ENCODE assay signal across 15 cellular contexts in the genomic region with DNA sequence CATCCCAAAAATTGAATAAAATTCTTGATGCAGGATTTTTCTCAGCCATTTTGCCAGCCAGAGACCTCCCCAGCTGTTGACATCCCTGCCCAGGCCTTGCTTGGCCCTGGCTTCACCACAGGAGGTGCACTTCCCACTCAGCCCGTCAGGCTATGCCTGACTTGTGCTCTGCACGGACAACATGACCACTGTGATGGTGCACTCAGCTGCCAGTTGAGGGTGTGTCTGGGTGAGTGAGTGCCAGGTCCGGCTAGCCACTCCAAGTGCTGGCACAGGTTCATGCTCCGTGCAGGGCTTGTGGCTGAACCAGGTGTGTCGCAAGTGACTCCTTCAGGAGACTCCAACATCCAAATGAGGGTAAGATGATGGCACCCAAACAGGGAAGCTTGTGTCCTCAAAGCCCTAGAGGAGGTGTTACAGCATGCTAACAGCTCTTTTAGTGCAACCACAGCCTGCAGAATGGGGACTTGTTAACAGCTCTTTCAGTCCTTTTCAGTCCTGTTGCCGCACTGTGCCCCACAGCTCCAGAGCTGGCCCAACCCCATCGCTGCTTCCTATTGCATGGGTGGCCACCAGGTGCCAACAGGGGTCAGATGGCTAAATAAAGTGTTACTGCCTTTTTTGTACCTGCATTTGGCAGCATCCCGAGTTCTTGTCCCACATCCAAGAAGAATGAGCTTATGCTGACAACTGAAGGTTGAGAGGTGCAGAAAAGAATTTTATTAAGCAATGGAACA.
DNase-seq lines count a peak whose midpoint lies in the region; ATAC-seq and TF ChIP-seq lines count a peak whose summit lies in the region.
"Had no signal": no experiment of that assay in that cellular context is flagged by ENCODE, and none has a peak within 500 bp of the region (broad histone marks: within the 10 kb centered on the region; RNA-seq: fewer than 3 reads in every experiment).

No MANE protein-coding gene starts in this region.

- H3K9me3 ChIP-seq in neural progenitor cell (ENCODE audit: low read depth): no peaks in the 10 kb centered on the region

- no peak overlapping the region for H3K27ac Mint-ChIP-seq in neural progenitor cell
- H3K27ac Mint-ChIP-seq: CD8-positive, alpha-beta memory T cell had no signal

- peak; percentile 5 for DNase-seq in AG20443 (ENCODE audit: low spot score)
- peak; percentile 14 for DNase-seq in D341Med (ENCODE audit: low spot score)
- DNase-seq in SK-MEL-5 (ENCODE audit: low read depth, low spot score): peak; percentile 2
- DNase-seq in neural progenitor cell (ENCODE audit: low spot score): peak; percentile 8
- no peak for DNase-seq in brain microvascular endothelial cell
- no peak for DNase-seq in stimulated activated CD4-positive, alpha-beta T cell treated with anti-CD3 and anti-CD28 coated beads, Interleukin-2, amount 100 ng/mL, for 24 hours
- DNase-seq in foreskin melanocyte: no peak
- DNase-seq: CD8-positive, alpha-beta memory T cell; NCI-H1048; NCI-H146; NCI-H2081 treated with DMSO at 0.1 percent for 48 hours; NCI-H226; NCI-H526 treated with DMSO at 0.1 percent for 48 hours had no signal

- H3K79me2 ChIP-seq in neural progenitor cell (ENCODE audit: low read depth): no peaks in the 10 kb centered on the region

- H3K9ac ChIP-seq in neural progenitor cell: no peak overlapping the region
- H3K9ac ChIP-seq: BLaER1 had no signal

- H3K4me1 Mint-ChIP-seq in neural progenitor cell: no peaks in the 10 kb centered on the region
- H3K4me1 Mint-ChIP-seq: CD8-positive, alpha-beta memory T cell had no signal

- TF ChIP-seq CTCF in neural progenitor cell (IDR thresholded peaks at IDR 0.05) (no peak), brain microvascular endothelial cell (IDR thresholded peaks at IDR 0.05; ENCODE audit: low read depth, low read length, missing control alignments) (no peak)

- in situ Hi-C loops in SK-MEL-5 (cut with HindIII; ENCODE audit: low pct_unique_long_range_greater_than_20kb, low sequenced_read_pairs) (no loop called here), brain microvascular endothelial cell (cut with HindIII; ENCODE audit: low pct_ligation_motif_present, low sequenced_read_pairs) (no loop called here)

- H3K27me3 Mint-ChIP-seq in neural progenitor cell (ENCODE audit: insufficient read depth, low read depth): no peaks in the 10 kb centered on the region
- H3K27me3 Mint-ChIP-seq: CD8-positive, alpha-beta memory T cell had no signal

- H3K36me3 ChIP-seq in neural progenitor cell (no peaks in the 10 kb centered on the region), brain microvascular endothelial cell (replicated peaks) (no peaks in the 10 kb centered on the region)
- H3K36me3 ChIP-seq: BLaER1 had no signal

- no peak overlapping the region for H3K4me2 ChIP-seq in neural progenitor cell
- H3K4me2 ChIP-seq: BLaER1 had no signal

- ATAC-seq in HG02623 (IDR thresholded peaks at IDR 0.05; ENCODE audit: unreplicated experiment): no peak

- H3K27me3 ChIP-seq in neural progenitor cell (no peaks in the 10 kb centered on the region), brain microvascular endothelial cell (replicated peaks) (no peaks in the 10 kb centered on the region)
- H3K27me3 ChIP-seq: BLaER1 had no signal

- no peaks in the 10 kb centered on the region for H3K36me3 Mint-ChIP-seq in neural progenitor cell
- H3K36me3 Mint-ChIP-seq: CD8-positive, alpha-beta memory T cell had no signal

- no peak overlapping the region for H3K4me3 Mint-ChIP-seq in neural progenitor cell
- H3K4me3 Mint-ChIP-seq: CD8-positive, alpha-beta memory T cell had no signal

- H3F3A ChIP-seq in neural progenitor cell (ENCODE audit: low read depth): no peaks in the 10 kb centered on the region

- no peak overlapping the region for H3K27ac ChIP-seq in neural progenitor cell
- no peak overlapping the region for H3K27ac ChIP-seq in brain microvascular endothelial cell
- H3K27ac ChIP-seq: BLaER1 had no signal

- H3K4me3 ChIP-seq in neural progenitor cell: no peak overlapping the region
- no peak overlapping the region for H3K4me3 ChIP-seq in brain microvascular endothelial cell (ENCODE audit: low read depth, low read length)
- H3K4me3 ChIP-seq: BLaER1 had no signal

- no peaks in the 10 kb centered on the region for H4K20me1 ChIP-seq in neural progenitor cell (ENCODE audit: low read depth)
- H4K20me1 ChIP-seq: BLaER1 had no signal

- no peaks in the 10 kb centered on the region for H3K4me1 ChIP-seq in neural progenitor cell
- H3K4me1 ChIP-seq: BLaER1 had no signal

- peaks cover 6% of the 10 kb centered on the region for H3K9me3 Mint-ChIP-seq in neural progenitor cell

- no peak overlapping the region for H2AFZ ChIP-seq in neural progenitor cell (replicated peaks)

Comparison
In these comparisons a context has a peak if more than half of its experiments do, and no peak if none do; other contexts are left out.
1. DNase-seq: peak in AG20443 (single experiment), D341Med (single experiment), SK-MEL-5 (single experiment) and neural progenitor cell (single experiment); none in brain microvascular endothelial cell (single experiment), stimulated activated CD4-positive, alpha-beta T cell treated with anti-CD3 and anti-CD28 coated beads, Interleukin-2, amount 100 ng/mL, for 24 hours (0 of 2) and foreskin melanocyte (single experiment).